ENCODE assay signal across 9 cellular contexts in the genomic region with DNA sequence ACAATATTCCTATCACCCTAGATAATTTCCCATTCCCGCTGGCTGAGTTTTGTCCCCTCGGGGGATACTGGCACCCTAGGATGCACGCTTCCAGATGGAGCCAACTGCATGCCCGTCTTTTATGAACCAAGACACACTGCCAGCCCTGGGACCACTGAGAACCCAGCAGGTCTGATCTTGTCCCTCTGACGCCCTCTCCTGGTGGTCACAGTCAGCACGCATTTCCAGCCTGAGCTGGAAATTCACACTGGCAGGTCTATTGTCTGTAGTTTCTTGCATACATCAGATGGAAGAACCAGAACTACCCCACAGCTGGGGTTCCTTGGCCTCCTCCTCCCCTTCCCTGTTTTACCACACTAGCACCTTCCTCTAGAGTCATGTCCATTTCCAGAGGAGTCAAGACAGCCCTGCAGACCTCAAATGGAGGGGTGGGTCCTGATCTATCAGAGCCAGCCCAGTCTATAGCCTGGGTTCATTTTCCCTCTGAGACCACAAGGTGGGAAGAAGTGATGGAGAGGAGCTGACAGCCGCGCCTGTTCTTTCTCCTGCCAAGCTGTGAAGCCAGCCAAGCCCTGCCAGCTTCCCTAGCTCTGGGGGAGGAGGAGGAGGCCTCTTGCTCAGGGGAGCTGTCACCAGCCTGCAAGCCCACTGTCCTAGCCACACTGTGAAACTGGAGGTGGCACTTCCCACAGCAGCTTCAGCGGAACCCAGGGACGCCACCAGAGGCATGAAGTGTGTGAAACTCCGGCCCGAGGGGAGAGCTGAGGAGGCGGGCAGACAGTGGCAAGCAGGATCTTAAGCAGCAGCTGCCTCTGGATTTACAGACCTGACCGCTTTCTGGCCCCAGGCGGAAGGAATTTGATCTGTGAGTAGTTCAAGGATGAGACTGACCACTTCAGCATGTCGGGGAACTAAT. TPM values are rescaled to one million over a fixed set of nuclear protein-coding genes. Genes with fewer than 3 reads are reported as not detected.
DNase-seq lines count a peak whose midpoint lies in the region; ATAC-seq, FAIRE-seq and TF ChIP-seq lines count a peak whose summit lies in the region.
"Had no signal": no experiment of that assay in that cellular context is flagged by ENCODE, and none has a peak within 500 bp of the region (broad histone marks: within the 10 kb centered on the region; RNA-seq: fewer than 3 reads in every experiment).

No MANE protein-coding gene starts in this region.

- TF ChIP-seq POLR2A in adrenal gland (IDR thresholded peaks at IDR 0.05), result no peak

- peak; percentile 69 for DNase-seq in NCI-H1092 treated with DMSO at 0.1 percent for 48 hours (lab: John Stamatoyannopoulos, UW)
- DNase-seq in T-helper 1 cell, result peak; percentile 26 to 68 (median 52)
- DNase-seq in adrenal gland, result peak; percentile 63 to 92 (median 81)
- DNase-seq in right cardiac atrium, result peak; percentile 77 to 91 (median 85)
- DNase-seq in sciatic nerve (ENCODE audit: low spot score), result peak; percentile 84

- H3K27me3 ChIP-seq in adrenal gland, result no peaks in the 10 kb centered on the region
- H3K27me3 ChIP-seq in right cardiac atrium (ENCODE audit: control insufficient read depth, insufficient read depth), result no peaks in the 10 kb centered on the region

- 61 to 75% (median 65%) methylated on average over 14 to 16 of the region's 16 CpGs for WGBS in adrenal gland, 4 donors
- 43% methylated on average over 16 of the region's 16 CpGs for WGBS in right cardiac atrium

- ATAC-seq in right cardiac atrium (peak; percentile 25 to 37), sciatic nerve (peak; percentile 63), GM21447 (IDR thresholded peaks at IDR 0.05; ENCODE audit: unreplicated experiment) (no peak), HG03095 (IDR thresholded peaks at IDR 0.05; ENCODE audit: unreplicated experiment) (no peak)

- TF ChIP-seq CTCF in adrenal gland (IDR thresholded peaks at IDR 0.05), result peak; percentile 57 to 80 (median 72)

- H3K36me3 ChIP-seq in adrenal gland (replicated peaks in 1 of 2), result peaks cover 0 to 48% of the 10 kb centered on the region in 2 donors

- no peaks in the 10 kb centered on the region for H3K9me3 ChIP-seq in adrenal gland (replicated peaks in 1 of 3)
- H3K9me3 ChIP-seq in right cardiac atrium (ENCODE audit: control insufficient read depth, low read length), result no peaks in the 10 kb centered on the region

- FAIRE-seq in G401.6 (lab: Jason Lieb, UNC), result peak; percentile 69

- intact Hi-C loops in adrenal gland (cut with DNase I) (no loop called here), right cardiac atrium (cut with DNase I) (loop anchor here in 1 of 4 donors (5.0 kb wide), 1 partner anchor 36 kb away; no protein-coding TSS in a partner anchor), sciatic nerve (cut with DNase I) (no loop called here)

- peaks cover 0 to 36% of the 10 kb centered on the region in 2 donors for H3K4me1 ChIP-seq in adrenal gland (replicated peaks in 1 of 2)
- peaks cover 32% of the 10 kb centered on the region for H3K4me1 ChIP-seq in right cardiac atrium (ENCODE audit: control insufficient read depth, insufficient read depth, low read length)

- peak overlapping the region in 2 of 5 donors; percentile 18 to 52 for H3K27ac ChIP-seq in adrenal gland
- H3K27ac ChIP-seq in right cardiac atrium (ENCODE audit: low read length), result peak overlapping the region; percentile 81
- H3K27ac ChIP-seq: epithelial cell of prostate had no signal

- H3K4me3 ChIP-seq in adrenal gland (no peak overlapping the region), right cardiac atrium (ENCODE audit: low read length) (no peak overlapping the region)

RNA-seq across cellular contexts. Expression of a gene that starts 29.3 kb away (rescaled TPM):
- total RNA-seq in adrenal gland (100 to 1,000 TPM; 200 to 541 (median 356) TPM), right cardiac atrium (100 to 1,000 TPM; 461 to 558 (median 512) TPM), sciatic nerve (185 TPM)
- polyA plus RNA-seq in adrenal gland (100 to 1,000 TPM in 2 of 3 donors, 10 to 100 TPM in 1; 81.5 to 573 (median 167) TPM), right cardiac atrium (473 TPM)

RNA-seq across cellular contexts. Expression of a gene that starts 37.9 kb away (rescaled TPM):
- total RNA-seq in adrenal gland (under 1 TPM in 2 of 8 donors, not detected in 6; 0.25 to 0.76 TPM), right cardiac atrium (1 to 10 TPM; 2.4 to 5.0 (median 3.2) TPM), sciatic nerve (1.8 TPM)
- polyA plus RNA-seq in adrenal gland (under 1 TPM in 2 of 3 donors, not detected in 1; 0.47 to 0.88 TPM), right cardiac atrium (2.5 TPM)

RNA-seq across cellular contexts. Expression of a gene that starts 44.9 kb away (rescaled TPM):
- total RNA-seq in adrenal gland, result 100 to 1,000 TPM in 1 of 8 donors, 10 to 100 TPM in 7; 23.5 to 105 (median 36.3) TPM
- polyA plus RNA-seq in adrenal gland, result 10 to 100 TPM; 53.7 to 66.9 (median 58.8) TPM
- 10 to 100 TPM; 44.7 to 58.8 (median 57.2) TPM for total RNA-seq in right cardiac atrium
- polyA plus RNA-seq in right cardiac atrium, result 36.7 TPM
- 37.2 TPM for total RNA-seq in sciatic nerve

RNA-seq across cellular contexts. Expression of a gene that starts 45.2 kb away (rescaled TPM):
- total RNA-seq in adrenal gland, result 10 to 100 TPM; 24.6 to 91.5 (median 37.7) TPM
- polyA plus RNA-seq in adrenal gland, result 10 to 100 TPM; 48.0 to 84.9 (median 54.5) TPM
- total RNA-seq in right cardiac atrium, result 10 to 100 TPM; 24.1 to 28.5 (median 25.6) TPM
- 32.5 TPM for polyA plus RNA-seq in right cardiac atrium
- total RNA-seq in sciatic nerve, result 29.1 TPM

RNA-seq across cellular contexts. Expression of a gene that starts 55.7 kb away (rescaled TPM):
- total RNA-seq in adrenal gland (100 to 1,000 TPM; 115 to 242 (median 212) TPM), right cardiac atrium (100 to 1,000 TPM in 1 of 4 donors, 10 to 100 TPM in 3; 79.0 to 113 (median 91.3) TPM), sciatic nerve (154 TPM)
- polyA plus RNA-seq in adrenal gland (100 to 1,000 TPM; 103 to 269 (median 151) TPM), right cardiac atrium (82.5 TPM)

Comparison
In these comparisons a context has a peak if more than half of its experiments do, and no peak if none do; other contexts are left out.
1. ATAC-seq: peak in right cardiac atrium (2 of 2) and sciatic nerve (single experiment); none in GM21447 (single experiment) and HG03095 (single experiment).
2. Peak in every context shown above with its lines, with median percentiles within 50 percentile points of each other: DNase-seq.